ENCODE assay signal across 19 cellular contexts in genomic region chr16:30662449-30662848, GRCh38. TPM values are rescaled to one million over a fixed set of nuclear protein-coding genes. Genes with fewer than 3 reads are reported as not detected.
DNase-seq lines count a peak whose midpoint lies in the region; ATAC-seq, FAIRE-seq and TF ChIP-seq lines count a peak whose summit lies in the region.
"Had no signal": no experiment of that assay in that cellular context is flagged by ENCODE, and none has a peak within 500 bp of the region (broad histone marks: within the 10 kb centered on the region; RNA-seq: fewer than 3 reads in every experiment).

No MANE protein-coding gene starts in this region.

- H3K27me3 Mint-ChIP-seq in stimulated activated naive CD8-positive, alpha-beta T cell treated with anti-CD3 and anti-CD28 coated beads, Interleukin-15, Interleukin-2, amounts not matched to agents 100 ng/mL and 50 ng/mL, for 24 hours: no peaks in the 10 kb centered on the region
- no peaks in the 10 kb centered on the region for H3K27me3 Mint-ChIP-seq in activated T-helper 2 cell treated with anti-CD3 and anti-CD28 coated beads, Interferon-gamma antibody, Interleukin-2, Interleukin-4, amounts not matched to agents 10 μg/mL and 5 μg/mL and 100 μg/mL, durations not matched to agents 14 hours and 24 hours and 36 hours (ENCODE audit: low read depth)
- H3K27me3 Mint-ChIP-seq in type B pancreatic cell: no peaks in the 10 kb centered on the region

- H3K9me3 ChIP-seq in upper lobe of right lung: no peaks in the 10 kb centered on the region
- H3K9me3 ChIP-seq: lower lobe of right lung, MG63, SJSA1 had no signal

- no peak for TF ChIP-seq POLR2A in GM12892 (IDR thresholded peaks at IDR 0.05; ENCODE audit: low read depth, low read length)

- TF ChIP-seq CTCF in type B pancreatic cell (conservative IDR thresholded peaks at IDR 0.05) (no peak), upper lobe of right lung (IDR thresholded peaks at IDR 0.05) (no peak)

- no peak overlapping the region for H3K27ac ChIP-seq in upper lobe of right lung
- H3K27ac ChIP-seq: lower lobe of right lung, SJSA1 had no signal

- peaks cover 38% of the 10 kb centered on the region for H3K4me1 Mint-ChIP-seq in stimulated activated naive CD8-positive, alpha-beta T cell treated with anti-CD3 and anti-CD28 coated beads, Interleukin-15, Interleukin-2, amounts not matched to agents 100 ng/mL and 50 ng/mL, for 24 hours (ENCODE audit: low read depth)
- H3K4me1 Mint-ChIP-seq in activated T-helper 2 cell treated with anti-CD3 and anti-CD28 coated beads, Interferon-gamma antibody, Interleukin-2, Interleukin-4, amounts not matched to agents 10 μg/mL and 5 μg/mL and 100 μg/mL, durations not matched to agents 14 hours and 24 hours and 36 hours (ENCODE audit: low read depth): peaks cover 29% of the 10 kb centered on the region
- H3K4me1 Mint-ChIP-seq in type B pancreatic cell (ENCODE audit: unreplicated experiment): peaks cover 27% of the 10 kb centered on the region

- intact Hi-C loops in activated T-helper 2 cell treated with anti-CD3 and anti-CD28 coated beads, Interferon-gamma antibody, Interleukin-2, Interleukin-4, amounts not matched to agents 10 μg/mL and 5 μg/mL and 100 μg/mL, durations not matched to agents 14 hours and 24 hours and 36 hours (cut with micrococcal nuclease): no loop called here
- intact Hi-C loops in upper lobe of right lung (cut with DNase I): no loop called here

- no peak for FAIRE-seq in GM12892 (lab: Jason Lieb, UNC)
- FAIRE-seq: bronchial epithelial cell had no signal

- no peak for ATAC-seq in stimulated activated naive CD8-positive, alpha-beta T cell treated with anti-CD3 and anti-CD28 coated beads, Interleukin-15, Interleukin-2, amounts not matched to agents 100 U/mL and 50 U/mL, for 24 hours
- ATAC-seq in upper lobe of right lung: no peak
- ATAC-seq: lower lobe of right lung had no signal

- H3K4me3 Mint-ChIP-seq in stimulated activated naive CD8-positive, alpha-beta T cell treated with anti-CD3 and anti-CD28 coated beads, Interleukin-15, Interleukin-2, amounts not matched to agents 100 ng/mL and 50 ng/mL, for 24 hours: peak overlapping the region; percentile 97
- peak overlapping the region; percentile 51 for H3K4me3 Mint-ChIP-seq in activated T-helper 2 cell treated with anti-CD3 and anti-CD28 coated beads, Interferon-gamma antibody, Interleukin-2, Interleukin-4, amounts not matched to agents 10 μg/mL and 5 μg/mL and 100 μg/mL, durations not matched to agents 14 hours and 24 hours and 36 hours (ENCODE audit: low read depth)
- H3K4me3 Mint-ChIP-seq in type B pancreatic cell: no peak overlapping the region

- no peak overlapping the region for H3K4me3 ChIP-seq in upper lobe of right lung
- H3K4me3 ChIP-seq: lower lobe of right lung, MG63, SJSA1 had no signal

- no peaks in the 10 kb centered on the region for H3K9me3 Mint-ChIP-seq in stimulated activated naive CD8-positive, alpha-beta T cell treated with anti-CD3 and anti-CD28 coated beads, Interleukin-15, Interleukin-2, amounts not matched to agents 100 ng/mL and 50 ng/mL, for 24 hours
- no peaks in the 10 kb centered on the region for H3K9me3 Mint-ChIP-seq in activated T-helper 2 cell treated with anti-CD3 and anti-CD28 coated beads, Interferon-gamma antibody, Interleukin-2, Interleukin-4, amounts not matched to agents 10 μg/mL and 5 μg/mL and 100 μg/mL, durations not matched to agents 14 hours and 24 hours and 36 hours
- no peaks in the 10 kb centered on the region for H3K9me3 Mint-ChIP-seq in type B pancreatic cell
- H3K9me3 Mint-ChIP-seq: immature natural killer cell had no signal

- peaks cover 64% of the 10 kb centered on the region for H3K36me3 ChIP-seq in upper lobe of right lung

- no peaks in the 10 kb centered on the region for H3K27me3 ChIP-seq in upper lobe of right lung
- H3K27me3 ChIP-seq: MG63, SJSA1 had no signal

- DNase-seq in stimulated activated naive CD8-positive, alpha-beta T cell treated with anti-CD3 and anti-CD28 coated beads, Interleukin-15, Interleukin-2, amounts not matched to agents 100 U/mL and 50 U/mL, for 24 hours: no peak
- DNase-seq in activated T-helper 2 cell treated with anti-CD3 and anti-CD28 coated beads, Interferon-gamma antibody, Interleukin-2, Interleukin-4, amounts not matched to agents 10 μg/mL and 5 μg/mL and 100 μg/mL, durations not matched to agents 14 hours and 24 hours and 36 hours (ENCODE audit: low spot score): no peak
- DNase-seq in mesenteric fat pad (ENCODE audit: low spot score): peak; percentile 90
- no peak for DNase-seq in type B pancreatic cell (ENCODE audit: extremely low spot score, unreplicated experiment)
- no peak for DNase-seq in GM12892 (ENCODE audit: insufficient read length)
- no peak for DNase-seq in upper lobe of right lung
- DNase-seq in 8988T: no peak
- DNase-seq: activated CD4-positive, alpha-beta T cell treated with anti-CD3 and anti-CD28 coated beads, Interleukin-2, amount 50 U/mL, for 48 hours; activated naive CD4-positive, alpha-beta T cell; immature natural killer cell; lower lobe of right lung; MG63; NCI-H2081; NCI-H526; OCI-M1; stimulated activated CD4-positive, alpha-beta T cell treated with anti-CD3 and anti-CD28 coated beads, Interleukin-1b, Interleukin-23, amount 100 ng/mL, for 48 hours had no signal

- peaks cover 54% of the 10 kb centered on the region for H3K36me3 Mint-ChIP-seq in stimulated activated naive CD8-positive, alpha-beta T cell treated with anti-CD3 and anti-CD28 coated beads, Interleukin-15, Interleukin-2, amounts not matched to agents 100 ng/mL and 50 ng/mL, for 24 hours (ENCODE audit: low read depth)
- peaks cover 69% of the 10 kb centered on the region for H3K36me3 Mint-ChIP-seq in activated T-helper 2 cell treated with anti-CD3 and anti-CD28 coated beads, Interferon-gamma antibody, Interleukin-2, Interleukin-4, amounts not matched to agents 10 μg/mL and 5 μg/mL and 100 μg/mL, durations not matched to agents 14 hours and 24 hours and 36 hours (ENCODE audit: low read depth)
- peaks cover 9% of the 10 kb centered on the region for H3K36me3 Mint-ChIP-seq in type B pancreatic cell

- peaks cover 22% of the 10 kb centered on the region for H3K4me1 ChIP-seq in upper lobe of right lung

- peak overlapping the region; percentile 97 for H3K27ac Mint-ChIP-seq in stimulated activated naive CD8-positive, alpha-beta T cell treated with anti-CD3 and anti-CD28 coated beads, Interleukin-15, Interleukin-2, amounts not matched to agents 100 ng/mL and 50 ng/mL, for 24 hours
- H3K27ac Mint-ChIP-seq in activated T-helper 2 cell treated with anti-CD3 and anti-CD28 coated beads, Interferon-gamma antibody, Interleukin-2, Interleukin-4, amounts not matched to agents 10 μg/mL and 5 μg/mL and 100 μg/mL, durations not matched to agents 14 hours and 24 hours and 36 hours: peak overlapping the region; percentile 85
- peak overlapping the region; percentile 52 for H3K27ac Mint-ChIP-seq in type B pancreatic cell

RNA-seq across cellular contexts. Expression of gene FBRS, which starts 4.2 kb away (rescaled TPM):
- total RNA-seq in activated T-helper 2 cell treated with anti-CD3 and anti-CD28 coated beads, Interferon-gamma antibody, Interleukin-2, Interleukin-4, amounts not matched to agents 10 μg/mL and 5 μg/mL and 100 μg/mL, durations not matched to agents 14 hours and 24 hours and 36 hours: 107 TPM in 2 replicates
- total RNA-seq in mesenteric fat pad (46.2 TPM), type B pancreatic cell (ENCODE audit: low replicate concordance) (77.3 and 78.2 TPM in 2 replicates), upper lobe of right lung (65.0 TPM)
- polyA plus RNA-seq in GM12892 (2012; ENCODE audit: missing spikeins): 16.5 TPM

RNA-seq across cellular contexts. Expression of gene PRR14, which starts 11.7 kb away (rescaled TPM):
- 84.0 and 90.5 TPM in 2 replicates for total RNA-seq in activated T-helper 2 cell treated with anti-CD3 and anti-CD28 coated beads, Interferon-gamma antibody, Interleukin-2, Interleukin-4, amounts not matched to agents 10 μg/mL and 5 μg/mL and 100 μg/mL, durations not matched to agents 14 hours and 24 hours and 36 hours
- total RNA-seq in mesenteric fat pad (36.9 TPM), type B pancreatic cell (ENCODE audit: low replicate concordance) (41.1 and 45.0 TPM in 2 replicates), upper lobe of right lung (48.2 TPM)
- 18.2 TPM for polyA plus RNA-seq in GM12892 (2012; ENCODE audit: missing spikeins)

RNA-seq across cellular contexts. Expression of gene SRCAP, which starts 36.5 kb away (rescaled TPM):
- total RNA-seq in activated T-helper 2 cell treated with anti-CD3 and anti-CD28 coated beads, Interferon-gamma antibody, Interleukin-2, Interleukin-4, amounts not matched to agents 10 μg/mL and 5 μg/mL and 100 μg/mL, durations not matched to agents 14 hours and 24 hours and 36 hours: 83.6 TPM in 2 replicates
- total RNA-seq in mesenteric fat pad (59.7 TPM), type B pancreatic cell (ENCODE audit: low replicate concordance) (62.8 and 73.5 TPM in 2 replicates), upper lobe of right lung (66.6 TPM)
- polyA plus RNA-seq in GM12892 (2012; ENCODE audit: missing spikeins): 6.0 TPM

RNA-seq across cellular contexts. Expression of gene ZNF689, which starts 52.3 kb away (rescaled TPM):
- 11.4 and 12.4 TPM in 2 replicates for total RNA-seq in activated T-helper 2 cell treated with anti-CD3 and anti-CD28 coated beads, Interferon-gamma antibody, Interleukin-2, Interleukin-4, amounts not matched to agents 10 μg/mL and 5 μg/mL and 100 μg/mL, durations not matched to agents 14 hours and 24 hours and 36 hours
- total RNA-seq in mesenteric fat pad (5.9 TPM), type B pancreatic cell (ENCODE audit: low replicate concordance) (8.1 and 14.9 TPM in 2 replicates), upper lobe of right lung (7.2 TPM)
- 3.7 TPM for polyA plus RNA-seq in GM12892 (2012; ENCODE audit: missing spikeins)
